Comparison of ENCODE assay signal across 1 cellular context in genomic region chr1:12229835-12230548, GRCh38.
TF ChIP-seq lines count a peak whose summit lies in the region.

A gene with protein sequence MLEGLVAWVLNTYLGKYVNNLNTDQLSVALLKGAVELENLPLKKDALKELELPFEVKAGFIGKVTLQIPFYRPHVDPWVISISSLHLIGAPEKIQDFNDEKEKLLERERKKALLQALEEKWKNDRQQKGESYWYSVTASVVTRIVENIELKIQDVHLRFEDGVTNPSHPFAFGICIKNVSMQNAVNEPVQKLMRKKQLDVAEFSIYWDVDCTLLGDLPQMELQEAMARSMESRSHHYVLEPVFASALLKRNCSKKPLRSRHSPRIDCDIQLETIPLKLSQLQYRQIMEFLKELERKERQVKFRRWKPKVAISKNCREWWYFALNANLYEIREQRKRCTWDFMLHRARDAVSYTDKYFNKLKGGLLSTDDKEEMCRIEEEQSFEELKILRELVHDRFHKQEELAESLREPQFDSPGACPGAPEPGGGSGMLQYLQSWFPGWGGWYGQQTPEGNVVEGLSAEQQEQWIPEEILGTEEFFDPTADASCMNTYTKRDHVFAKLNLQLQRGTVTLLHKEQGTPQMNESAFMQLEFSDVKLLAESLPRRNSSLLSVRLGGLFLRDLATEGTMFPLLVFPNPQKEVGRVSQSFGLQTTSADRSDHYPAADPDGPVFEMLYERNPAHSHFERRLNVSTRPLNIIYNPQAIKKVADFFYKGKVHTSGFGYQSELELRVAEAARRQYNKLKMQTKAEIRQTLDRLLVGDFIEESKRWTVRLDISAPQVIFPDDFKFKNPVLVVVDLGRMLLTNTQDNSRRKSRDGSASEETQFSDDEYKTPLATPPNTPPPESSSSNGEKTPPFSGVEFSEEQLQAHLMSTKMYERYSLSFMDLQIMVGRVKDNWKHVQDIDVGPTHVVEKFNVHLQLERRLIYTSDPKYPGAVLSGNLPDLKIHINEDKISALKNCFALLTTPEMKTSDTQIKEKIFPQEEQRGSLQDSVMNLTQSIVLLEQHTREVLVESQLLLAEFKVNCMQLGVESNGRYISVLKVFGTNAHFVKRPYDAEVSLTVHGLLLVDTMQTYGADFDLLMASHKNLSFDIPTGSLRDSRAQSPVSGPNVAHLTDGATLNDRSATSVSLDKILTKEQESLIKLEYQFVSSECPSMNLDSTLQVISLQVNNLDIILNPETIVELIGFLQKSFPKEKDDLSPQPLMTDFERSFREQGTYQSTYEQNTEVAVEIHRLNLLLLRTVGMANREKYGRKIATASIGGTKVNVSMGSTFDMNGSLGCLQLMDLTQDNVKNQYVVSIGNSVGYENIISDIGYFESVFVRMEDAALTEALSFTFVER (N-terminal part only) (plus strand): TSS chr1:12230030. CDS start chr1:12234267, 4,237 bp downstream.

TF ChIP-seq in A549, 52 proteins besides CTCF, POLR2A, EP300 and RAD21 (continued from another document):
- TF ChIP-seq, protein P1, sequence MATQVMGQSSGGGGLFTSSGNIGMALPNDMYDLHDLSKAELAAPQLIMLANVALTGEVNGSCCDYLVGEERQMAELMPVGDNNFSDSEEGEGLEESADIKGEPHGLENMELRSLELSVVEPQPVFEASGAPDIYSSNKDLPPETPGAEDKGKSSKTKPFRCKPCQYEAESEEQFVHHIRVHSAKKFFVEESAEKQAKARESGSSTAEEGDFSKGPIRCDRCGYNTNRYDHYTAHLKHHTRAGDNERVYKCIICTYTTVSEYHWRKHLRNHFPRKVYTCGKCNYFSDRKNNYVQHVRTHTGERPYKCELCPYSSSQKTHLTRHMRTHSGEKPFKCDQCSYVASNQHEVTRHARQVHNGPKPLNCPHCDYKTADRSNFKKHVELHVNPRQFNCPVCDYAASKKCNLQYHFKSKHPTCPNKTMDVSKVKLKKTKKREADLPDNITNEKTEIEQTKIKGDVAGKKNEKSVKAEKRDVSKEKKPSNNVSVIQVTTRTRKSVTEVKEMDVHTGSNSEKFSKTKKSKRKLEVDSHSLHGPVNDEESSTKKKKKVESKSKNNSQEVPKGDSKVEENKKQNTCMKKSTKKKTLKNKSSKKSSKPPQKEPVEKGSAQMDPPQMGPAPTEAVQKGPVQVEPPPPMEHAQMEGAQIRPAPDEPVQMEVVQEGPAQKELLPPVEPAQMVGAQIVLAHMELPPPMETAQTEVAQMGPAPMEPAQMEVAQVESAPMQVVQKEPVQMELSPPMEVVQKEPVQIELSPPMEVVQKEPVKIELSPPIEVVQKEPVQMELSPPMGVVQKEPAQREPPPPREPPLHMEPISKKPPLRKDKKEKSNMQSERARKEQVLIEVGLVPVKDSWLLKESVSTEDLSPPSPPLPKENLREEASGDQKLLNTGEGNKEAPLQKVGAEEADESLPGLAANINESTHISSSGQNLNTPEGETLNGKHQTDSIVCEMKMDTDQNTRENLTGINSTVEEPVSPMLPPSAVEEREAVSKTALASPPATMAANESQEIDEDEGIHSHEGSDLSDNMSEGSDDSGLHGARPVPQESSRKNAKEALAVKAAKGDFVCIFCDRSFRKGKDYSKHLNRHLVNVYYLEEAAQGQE (IDR thresholded peaks at IDR 0.05) = no peak
- peak; percentile 58 for TF ChIP-seq SMC3 (IDR thresholded peaks at IDR 0.05)
